30 cellular contexts compared by ENCODE assay signal in the genomic region with DNA sequence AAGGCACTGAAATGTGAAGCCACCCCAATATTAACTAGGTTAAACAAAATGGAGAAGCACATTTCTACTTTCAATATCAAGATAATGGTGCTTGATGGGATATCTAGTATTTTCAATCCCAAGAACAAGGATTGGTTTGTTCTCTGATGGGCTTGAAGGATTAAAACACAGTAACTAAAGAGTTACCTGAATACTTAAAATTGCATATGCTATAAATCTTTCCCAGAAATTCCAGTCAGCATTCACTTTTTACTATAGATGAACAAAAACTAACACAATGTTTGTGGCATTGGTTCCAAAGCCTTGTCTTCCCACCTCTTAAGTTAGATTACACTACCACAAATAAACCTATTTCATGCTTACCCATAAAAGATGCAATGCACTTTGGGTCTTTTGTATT. TPM values are rescaled to one million over a fixed set of nuclear protein-coding genes. Genes with fewer than 3 reads are reported as not detected.
"Had no signal": no experiment of that assay in that cellular context is flagged by ENCODE, and none has a peak within 500 bp of the region (broad histone marks: within the 10 kb centered on the region; RNA-seq: fewer than 3 reads in every experiment).

No MANE protein-coding gene starts in this region.

- H3K4me1 ChIP-seq: colonic mucosa, parathyroid adenoma had no signal

- H3K79me2 ChIP-seq: parathyroid adenoma had no signal

- H3K9me3 Mint-ChIP-seq: activated CD4-positive, alpha-beta memory T cell treated with anti-CD3 and anti-CD28 coated beads for 36 hours; activated naive CD4-positive, alpha-beta T cell treated with anti-CD3 and anti-CD28 coated beads, Interleukin-2, amount 10 ng/mL, durations not matched to agents 7 days and 5 days; activated naive CD8-positive, alpha-beta T cell treated with anti-CD3 and anti-CD28 coated beads, Interleukin-2, amount 10 ng/mL, durations not matched to agents 7 days and 5 days; mesothelial cell of epicardium; nephron progenitor cell; stimulated activated naive B cell treated with anti-CD40 and anti-IgM and Interleukin-4, amounts not matched to agents 10 μg/mL and 1 μg/mL and 100 μg/mL, for 72 hours had no signal

- ATAC-seq: gastrocnemius medialis; left colon; stimulated activated naive B cell treated with anti-CD40 and anti-IgM and Interleukin-4, amounts not matched to agents 10 μg/mL and 1 μg/mL and 100 μg/mL, for 72 hours had no signal

- H3K27ac ChIP-seq: colonic mucosa, gastrocnemius medialis, hepatocyte, parathyroid adenoma, right atrium auricular region, stomach had no signal

- H3K36me3 Mint-ChIP-seq: activated naive CD8-positive, alpha-beta T cell treated with anti-CD3 and anti-CD28 coated beads, Interleukin-2, amount 10 ng/mL, durations not matched to agents 7 days and 5 days; mesothelial cell of epicardium had no signal

- H3K9ac ChIP-seq: parathyroid adenoma had no signal

- H3K9me3 ChIP-seq: colonic mucosa, gastrocnemius medialis, right atrium auricular region, stomach, tibial nerve had no signal

- DNase-seq: activated CD4-positive, alpha-beta memory T cell treated with anti-CD3 and anti-CD28 coated beads for 36 hours; activated CD4-positive, alpha-beta T cell treated with anti-CD3 and anti-CD28 coated beads, Interleukin-2, amount 10 ng/mL, durations not matched to agents 24 days and 14 days; activated CD4-positive, CD25-positive, alpha-beta regulatory T cell treated with anti-CD3 and anti-CD28 coated beads, Interleukin-2, amount 50 U/mL, for 72 hours; activated CD8-positive, alpha-beta memory T cell treated with anti-CD3 and anti-CD28 coated beads, Interleukin-2, amount 50 U/mL, for 4 hours; activated gamma-delta T cell; activated naive CD4-positive, alpha-beta T cell treated with anti-CD3 and anti-CD28 coated beads, Interleukin-2, amount 10 ng/mL, durations not matched to agents 7 days and 5 days; activated naive CD8-positive, alpha-beta T cell treated with anti-CD3 and anti-CD28 coated beads, Interleukin-2, amount 10 ng/mL, durations not matched to agents 7 days and 5 days; activated T-cell treated with anti-CD3 and anti-CD28 coated beads, Interleukin-2, amount 50 U/mL, for 1 hour; amniotic stem cell; central memory CD4-positive, alpha-beta T cell; colonic mucosa; effector memory CD4-positive, alpha-beta T cell; erythroblast; gastrocnemius medialis; glutamatergic neuron; left colon; naive B cell; nephron progenitor cell; occipital lobe; stimulated activated CD4-positive, alpha-beta T cell treated with anti-CD3 and anti-CD28 coated beads, Interleukin-15, amount 100 ng/mL, for 24 hours; stimulated activated CD4-positive, alpha-beta T cell treated with anti-CD3 and anti-CD28 coated beads, Interleukin-2, amount 100 ng/mL, for 24 hours; stimulated activated naive B cell treated with anti-CD40 and anti-IgM and Interleukin-4, amounts not matched to agents 10 μg/mL and 1 μg/mL and 100 μg/mL, for 72 hours; stomach had no signal

- H3K4me3 ChIP-seq: colonic mucosa, gastrocnemius medialis, right atrium auricular region had no signal

- H3K27ac Mint-ChIP-seq: activated CD4-positive, alpha-beta memory T cell treated with anti-CD3 and anti-CD28 coated beads for 36 hours; activated CD4-positive, alpha-beta T cell treated with anti-CD3 and anti-CD28 coated beads, Interleukin-2, amount 10 ng/mL, durations not matched to agents 24 days and 14 days; activated naive CD4-positive, alpha-beta T cell treated with anti-CD3 and anti-CD28 coated beads, Interleukin-2, amount 10 ng/mL, durations not matched to agents 7 days and 5 days; activated naive CD8-positive, alpha-beta T cell treated with anti-CD3 and anti-CD28 coated beads, Interleukin-2, amount 10 ng/mL, durations not matched to agents 7 days and 5 days; mesothelial cell of epicardium; naive B cell; nephron progenitor cell; stimulated activated naive B cell treated with anti-CD40 and anti-IgM and Interleukin-4, amounts not matched to agents 10 μg/mL and 1 μg/mL and 100 μg/mL, for 72 hours had no signal

- H2AFZ ChIP-seq: parathyroid adenoma had no signal

- H3K36me3 ChIP-seq: colonic mucosa, gastrocnemius medialis, right atrium auricular region, stomach, tibial nerve had no signal

- H3K4me3 Mint-ChIP-seq: activated CD4-positive, alpha-beta memory T cell treated with anti-CD3 and anti-CD28 coated beads for 36 hours; activated CD4-positive, alpha-beta T cell treated with anti-CD3 and anti-CD28 coated beads, Interleukin-2, amount 10 ng/mL, durations not matched to agents 24 days and 14 days; activated naive CD4-positive, alpha-beta T cell treated with anti-CD3 and anti-CD28 coated beads, Interleukin-2, amount 10 ng/mL, durations not matched to agents 7 days and 5 days; activated naive CD8-positive, alpha-beta T cell treated with anti-CD3 and anti-CD28 coated beads, Interleukin-2, amount 10 ng/mL, durations not matched to agents 7 days and 5 days; naive B cell; stimulated activated naive B cell treated with anti-CD40 and anti-IgM and Interleukin-4, amounts not matched to agents 10 μg/mL and 1 μg/mL and 100 μg/mL, for 72 hours had no signal

RNA-seq across cellular contexts. Expression of a gene that starts 3.9 kb away (rescaled TPM):
- total RNA-seq: activated CD4-positive, alpha-beta memory T cell treated with anti-CD3 and anti-CD28 coated beads for 36 hours; activated CD4-positive, alpha-beta T cell treated with anti-CD3 and anti-CD28 coated beads, Interleukin-2, amount 10 ng/mL, durations not matched to agents 24 days and 14 days; activated CD8-positive, alpha-beta memory T cell treated with anti-CD3 and anti-CD28 coated beads for 36 hours; activated naive CD8-positive, alpha-beta T cell treated with anti-CD3 and anti-CD28 coated beads, Interleukin-2, amount 10 ng/mL, durations not matched to agents 7 days and 5 days; T-helper 1 cell treated with Interleukin-12 subunit alpha and Interleukin-12 subunit beta and Interleukin-4 antibody, amounts not matched to agents 30 ng/mL and 1 ng/mL, for 36 hours had no signal
